Comparison of ENCODE assay signal across 8 cellular contexts in the genomic region with DNA sequence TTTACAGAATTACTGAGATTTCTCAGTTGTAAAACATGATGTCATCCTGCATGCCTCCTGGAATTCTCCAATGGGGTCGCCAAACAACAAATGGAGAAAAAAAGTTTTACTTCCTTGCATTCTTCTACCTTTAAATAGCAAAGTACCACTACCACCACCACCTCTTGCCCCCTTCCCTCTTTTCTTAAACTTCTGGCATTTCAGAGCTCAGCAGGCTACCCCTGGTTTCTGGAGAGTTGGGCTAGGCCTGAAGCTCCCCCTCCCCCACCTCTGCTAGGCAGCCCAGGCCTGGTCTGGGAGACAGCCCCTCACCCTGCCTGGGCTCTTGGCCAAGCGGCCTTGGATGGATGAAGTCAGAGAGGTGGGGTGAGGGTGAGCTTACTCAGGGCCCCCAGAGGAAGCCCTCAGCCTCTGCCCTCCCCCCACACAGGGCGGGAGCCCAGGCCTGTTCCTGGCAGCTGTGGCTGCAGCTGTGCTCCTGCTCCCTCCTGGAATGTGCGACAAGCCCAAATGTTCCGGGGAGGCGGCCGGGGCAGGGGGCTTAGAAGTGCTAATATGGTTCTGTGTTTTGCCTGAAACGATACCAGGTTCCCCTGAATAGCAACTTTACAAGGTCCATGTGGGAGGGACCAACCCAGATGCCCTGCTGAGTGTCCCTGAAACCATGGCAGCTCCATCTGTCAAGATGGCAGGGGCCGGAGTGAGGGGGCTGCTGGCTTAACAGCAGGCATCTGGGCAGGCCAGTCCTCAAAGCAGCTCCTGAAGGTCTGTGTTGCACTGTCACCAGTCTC. TPM values are rescaled to one million over a fixed set of nuclear protein-coding genes. Genes with fewer than 3 reads are reported as not detected.
DNase-seq lines count a peak whose midpoint lies in the region; ATAC-seq and TF ChIP-seq lines count a peak whose summit lies in the region.

No MANE protein-coding gene starts in this region.

- H3K36me3 Mint-ChIP-seq in activated naive CD4-positive, alpha-beta T cell treated with anti-CD3 and anti-CD28 coated beads, Interleukin-2, amount 10 ng/mL, durations not matched to agents 7 days and 5 days: peaks cover 16% of the 10 kb centered on the region

- intact Hi-C loops in left ventricle myocardium superior (cut with micrococcal nuclease) (no loop called here), psoas muscle (cut with DNase I) (loop anchor here in 1 of 2 donors (5.0 kb wide), 1 partner anchor 61 kb away; no protein-coding TSS in a partner anchor)

- WGBS in psoas muscle, 3 donors: 17 to 21% (median 20%) methylated on average over 8 to 9 of the region's 9 CpGs

- H3K27ac ChIP-seq in psoas muscle: peak overlapping the region; percentile 63

- H3K27me3 ChIP-seq in adipocyte (replicated peaks; ENCODE audit: control insufficient read depth, insufficient read depth, low read length): no peaks in the 10 kb centered on the region
- H3K27me3 ChIP-seq in psoas muscle (ENCODE audit: insufficient read depth in 3 of 3, low read length in 2 of 3): peaks cover 0 to 23% (median 0%) of the 10 kb centered on the region in 3 donors

- peaks cover 5% of the 10 kb centered on the region for H3K36me3 ChIP-seq in adipocyte (ENCODE audit: control insufficient read depth, insufficient read depth, low read length, severe bottlenecking)
- no peaks in the 10 kb centered on the region for H3K36me3 ChIP-seq in psoas muscle (ENCODE audit: insufficient read depth in 1 of 2, low read depth in 1 of 2)

- H3K9ac ChIP-seq in adipocyte (ENCODE audit: low read length): peak overlapping the region; percentile 74

- no peaks in the 10 kb centered on the region for H3K9me3 Mint-ChIP-seq in activated naive CD4-positive, alpha-beta T cell treated with anti-CD3 and anti-CD28 coated beads, Interleukin-2, amount 10 ng/mL, durations not matched to agents 7 days and 5 days

- no peak for TF ChIP-seq CTCF in psoas muscle (IDR thresholded peaks at IDR 0.05)

- peaks cover 28% of the 10 kb centered on the region for H3K4me1 Mint-ChIP-seq in activated naive CD4-positive, alpha-beta T cell treated with anti-CD3 and anti-CD28 coated beads, Interleukin-2, amount 10 ng/mL, durations not matched to agents 7 days and 5 days

- CTCF ChIA-PET in activated naive CD4-positive, alpha-beta T cell treated with anti-CD3 and anti-CD28 coated beads, Interleukin-2, amount 10 ng/mL, durations not matched to agents 7 days and 5 days (lab: Charles Lee): interaction anchor here (0.9 to 8.2 kb wide), 8 partner anchors 12 to 155 kb away, joined by 3 to 221 read pairs (median 5); partner anchors contain the start of gene GLIPR2

- DNase-seq in DMS 273 treated with DMSO at 0.1 percent for 48 hours (lab: John Stamatoyannopoulos, UW): peak; percentile 77
- peak; percentile 57 for DNase-seq in adipocyte (ENCODE audit: low read depth)
- peak; percentile 80 for DNase-seq in left ventricle myocardium superior
- DNase-seq in psoas muscle: peak; percentile 68 to 85
- DNase-seq in activated naive CD4-positive, alpha-beta T cell treated with anti-CD3 and anti-CD28 coated beads, Interleukin-2, amount 10 ng/mL, durations not matched to agents 7 days and 5 days: no peak
- DNase-seq in NCI-H187 (lab: John Stamatoyannopoulos, UW): no peak
- DNase-seq in dedifferentiated amniotic fluid mesenchymal stem cell (ENCODE audit: extremely low spot score): no peak

- peak; percentile 66 for ATAC-seq in left ventricle myocardium superior
- ATAC-seq in psoas muscle: peak; percentile 31 to 57 (median 39)
- ATAC-seq in GM21390 (IDR thresholded peaks at IDR 0.05; ENCODE audit: unreplicated experiment): no peak

- H3K9me3 ChIP-seq in adipocyte (ENCODE audit: control insufficient read depth, low read length) (no peaks in the 10 kb centered on the region), psoas muscle (no peaks in the 10 kb centered on the region)

- H3K27me3 Mint-ChIP-seq in activated naive CD4-positive, alpha-beta T cell treated with anti-CD3 and anti-CD28 coated beads, Interleukin-2, amount 10 ng/mL, durations not matched to agents 7 days and 5 days: peaks cover 42% of the 10 kb centered on the region

- H3K4me3 ChIP-seq in adipocyte (ENCODE audit: low read length) (peak overlapping the region; percentile 21), psoas muscle (no peak overlapping the region)

- peaks cover 63% of the 10 kb centered on the region for H3K4me1 ChIP-seq in adipocyte (ENCODE audit: control insufficient read depth, insufficient read depth, low read length)
- peaks cover 5% of the 10 kb centered on the region for H3K4me1 ChIP-seq in psoas muscle

- no peak overlapping the region for H3K4me3 Mint-ChIP-seq in activated naive CD4-positive, alpha-beta T cell treated with anti-CD3 and anti-CD28 coated beads, Interleukin-2, amount 10 ng/mL, durations not matched to agents 7 days and 5 days

- no peak overlapping the region for H3K27ac Mint-ChIP-seq in activated naive CD4-positive, alpha-beta T cell treated with anti-CD3 and anti-CD28 coated beads, Interleukin-2, amount 10 ng/mL, durations not matched to agents 7 days and 5 days

RNA-seq across cellular contexts. Expression of gene CCIN, which starts 5.9 kb away (rescaled TPM):
- total RNA-seq in left ventricle myocardium superior (0.17 TPM), psoas muscle (not detected)
- under 1 TPM in 2 of 3 donors, not detected in 1; 0.03 to 0.04 TPM for polyA plus RNA-seq in psoas muscle

RNA-seq across cellular contexts. Expression of gene GLIPR2, which starts 26.7 kb away (rescaled TPM):
- 5.9 TPM for total RNA-seq in left ventricle myocardium superior
- total RNA-seq in psoas muscle: 1 to 10 TPM; 3.6 to 6.5 (median 4.9) TPM
- polyA plus RNA-seq in psoas muscle: 1 to 10 TPM; 2.5 to 3.4 (median 3.2) TPM

RNA-seq across cellular contexts. Expression of gene CLTA, which starts 27.5 kb away (rescaled TPM):
- total RNA-seq in left ventricle myocardium superior: 60.7 TPM
- 10 to 100 TPM; 52.1 to 58.3 (median 54.6) TPM for total RNA-seq in psoas muscle
- 100 to 1,000 TPM in 1 of 3 donors, 10 to 100 TPM in 2; 59.2 to 125 (median 75.9) TPM for polyA plus RNA-seq in psoas muscle

Comparison
In these comparisons a context has a peak if more than half of its experiments do, and no peak if none do; other contexts are left out.
1. DNase-seq: peak in DMS 273 treated with DMSO at 0.1 percent for 48 hours (single experiment), adipocyte (single experiment), left ventricle myocardium superior (single experiment) and psoas muscle (2 of 2); none in activated naive CD4-positive, alpha-beta T cell treated with anti-CD3 and anti-CD28 coated beads, Interleukin-2, amount 10 ng/mL, durations not matched to agents 7 days and 5 days (single experiment), NCI-H187 (0 of 2) and dedifferentiated amniotic fluid mesenchymal stem cell (single experiment).